8 cellular contexts compared by ENCODE assay signal in genomic region chr11:65429069-65429681, GRCh38. TPM values are rescaled to one million over a fixed set of nuclear protein-coding genes. Genes with fewer than 3 reads are reported as not detected.
DNase-seq lines count a peak whose midpoint lies in the region; ATAC-seq lines count a peak whose summit lies in the region.

No MANE protein-coding gene starts in this region.

- H3K4me3 Mint-ChIP-seq in dendritic cell treated with granulocyte-macrophage colony-stimulating factor and Interleukin-4, amounts not matched to agents 40 ng/mL and 50 ng/mL, for 4 days, result peak overlapping the region; percentile 74
- peak overlapping the region; percentile 15 to 91 (median 70) for H3K4me3 Mint-ChIP-seq in naive B cell

- peak; percentile 23 for DNase-seq in NOMO-1 treated with DMSO at 0.1 percent for 48 hours (lab: John Stamatoyannopoulos, UW; ENCODE audit: unreplicated experiment)
- DNase-seq in NOMO-1 treated with dmso at 0.1 percent for 144 hours (lab: John Stamatoyannopoulos, UW; ENCODE audit: unreplicated experiment), result no peak
- DNase-seq in SK-N-DZ (ENCODE audit: low spot score), result peak; percentile 34
- no peak for DNase-seq in naive B cell
- DNase-seq in HuH-7.5 (ENCODE audit: low spot score), result no peak
- no peak for DNase-seq in stimulated activated CD4-positive, alpha-beta T cell treated with anti-CD3 and anti-CD28 coated beads, Interleukin-2, amount 100 ng/mL, for 48 hours

- H3K27ac Mint-ChIP-seq in dendritic cell treated with granulocyte-macrophage colony-stimulating factor and Interleukin-4, amounts not matched to agents 40 ng/mL and 50 ng/mL, for 4 days, result peak overlapping the region; percentile 85
- H3K27ac Mint-ChIP-seq in naive B cell, result peak overlapping the region; percentile 83 to 99 (median 96)

- H3K9me3 Mint-ChIP-seq in dendritic cell treated with granulocyte-macrophage colony-stimulating factor and Interleukin-4, amounts not matched to agents 40 ng/mL and 50 ng/mL, for 4 days, result no peaks in the 10 kb centered on the region
- no peaks in the 10 kb centered on the region for H3K9me3 Mint-ChIP-seq in naive B cell

- intact Hi-C loops in dendritic cell treated with granulocyte-macrophage colony-stimulating factor and Interleukin-4, amounts not matched to agents 40 ng/mL and 50 ng/mL, for 4 days (cut with micrococcal nuclease), result no loop called here

- peaks cover 70% of the 10 kb centered on the region for H3K4me1 Mint-ChIP-seq in dendritic cell treated with granulocyte-macrophage colony-stimulating factor and Interleukin-4, amounts not matched to agents 40 ng/mL and 50 ng/mL, for 4 days (ENCODE audit: low read depth)
- peaks cover 77 to 92% (median 83%) of the 10 kb centered on the region in 3 donors for H3K4me1 Mint-ChIP-seq in naive B cell

- ATAC-seq in naive B cell (ENCODE audit: low read depth in 2 of 2) (no peak), GM18498 (IDR thresholded peaks at IDR 0.05; ENCODE audit: unreplicated experiment) (no peak)

- H3K27me3 Mint-ChIP-seq in dendritic cell treated with granulocyte-macrophage colony-stimulating factor and Interleukin-4, amounts not matched to agents 40 ng/mL and 50 ng/mL, for 4 days, result no peaks in the 10 kb centered on the region
- no peaks in the 10 kb centered on the region for H3K27me3 Mint-ChIP-seq in naive B cell

- peaks cover 93% of the 10 kb centered on the region for H3K36me3 Mint-ChIP-seq in dendritic cell treated with granulocyte-macrophage colony-stimulating factor and Interleukin-4, amounts not matched to agents 40 ng/mL and 50 ng/mL, for 4 days (ENCODE audit: low read depth)
- peaks cover 0 to 5% of the 10 kb centered on the region in 2 donors for H3K36me3 Mint-ChIP-seq in naive B cell

RNA-seq across cellular contexts. Expression of gene NEAT1, which starts 6.6 kb away (rescaled TPM):
- polyA plus RNA-seq in SK-N-DZ (2014; cell fraction: cytosol; rRNA removed), result 15.6 and 18.2 TPM in 2 replicates
- 45.6 and 148 TPM in 2 replicates for polyA plus RNA-seq in SK-N-DZ (2014; cell fraction: nucleus; rRNA removed)
- polyA plus RNA-seq in naive B cell (ENCODE audit: low read depth in 6 of 6), result 1 to 10 TPM in 5 of 6 donors, under 1 TPM in 1; 0.88 to 4.2 (median 1.2) TPM

RNA-seq across cellular contexts. Expression of gene FRMD8, which starts 42.7 kb away (rescaled TPM):
- polyA plus RNA-seq in SK-N-DZ (2014; cell fraction: cytosol; rRNA removed), result 25.3 and 31.8 TPM in 2 replicates
- polyA plus RNA-seq in SK-N-DZ (2014; cell fraction: nucleus; rRNA removed), result 28.6 and 39.3 TPM in 2 replicates
- 10 to 100 TPM; 45.3 to 64.6 (median 53.8) TPM for polyA plus RNA-seq in naive B cell (ENCODE audit: low read depth in 6 of 6)

RNA-seq across cellular contexts. Expression of gene SLC25A45, which starts 46.7 kb away (rescaled TPM):
- 2.4 and 3.9 TPM in 2 replicates for polyA plus RNA-seq in SK-N-DZ (2014; cell fraction: cytosol; rRNA removed)
- polyA plus RNA-seq in SK-N-DZ (2014; cell fraction: nucleus; rRNA removed), result 2.0 and 7.1 TPM in 2 replicates
- 10 to 100 TPM; 10.2 to 35.1 (median 16.2) TPM for polyA plus RNA-seq in naive B cell (ENCODE audit: low read depth in 6 of 6)

Comparison
In these comparisons a context has a peak if more than half of its experiments do, and no peak if none do; other contexts are left out.
1. DNase-seq: peak in NOMO-1 treated with DMSO at 0.1 percent for 48 hours (single experiment) and SK-N-DZ (single experiment); none in NOMO-1 treated with dmso at 0.1 percent for 144 hours (single experiment), naive B cell (single experiment), HuH-7.5 (single experiment) and stimulated activated CD4-positive, alpha-beta T cell treated with anti-CD3 and anti-CD28 coated beads, Interleukin-2, amount 100 ng/mL, for 48 hours (0 of 2).